20 cellular contexts compared by ENCODE assay signal in the genomic region with DNA sequence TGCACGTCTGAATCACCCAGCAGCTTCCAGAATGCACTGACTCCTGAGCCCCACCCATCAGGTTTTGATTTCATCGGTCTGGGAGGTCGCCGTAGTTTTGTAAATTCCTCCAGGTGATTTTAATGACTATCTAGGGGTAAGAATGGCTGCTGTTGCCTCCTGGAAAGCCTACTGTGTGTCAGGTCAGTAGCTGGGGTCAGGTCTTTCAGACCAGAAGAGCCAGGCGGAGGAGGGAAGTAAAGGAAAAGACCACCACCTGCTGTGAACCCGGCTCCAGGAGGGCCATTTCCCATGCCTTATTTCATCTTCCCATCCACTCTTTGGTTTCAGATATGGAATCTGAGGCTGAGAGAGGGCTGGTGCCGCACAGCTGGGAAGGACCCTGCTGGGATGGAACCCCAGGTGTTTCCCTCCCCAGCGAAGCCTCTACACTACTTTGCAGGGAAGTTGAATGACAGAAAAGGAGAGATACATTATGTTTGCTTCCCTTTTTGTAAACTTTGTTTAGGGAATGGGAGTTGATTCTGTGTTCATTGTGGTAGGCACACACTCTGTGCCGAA. TPM values are rescaled to one million over a fixed set of nuclear protein-coding genes. Genes with fewer than 3 reads are reported as not detected.
A peak's percentile ranks its signal among the peaks of the same experiment; 100 is the strongest.
DNase-seq lines count a peak whose midpoint lies in the region; ATAC-seq, FAIRE-seq and TF ChIP-seq lines count a peak whose summit lies in the region.
"Had no signal": no experiment of that assay in that cellular context is flagged by ENCODE, and none has a peak within 500 bp of the region (broad histone marks: within the 10 kb centered on the region; RNA-seq: fewer than 3 reads in every experiment).

No MANE protein-coding gene starts in this region.

- CTCF ChIA-PET in WTC11 (lab: Charles Lee) = interaction anchor here (0.5 kb wide), 1 partner anchor 240 kb away, joined by 3 read pairs; no protein-coding TSS in a partner anchor

- H3K27me3 Mint-ChIP-seq in WTC11 (ENCODE audit: low read depth) (no peaks in the 10 kb centered on the region), chondrocyte (ENCODE audit: low read depth) (peaks cover 4% of the 10 kb centered on the region)
- H3K27me3 Mint-ChIP-seq: CD8-positive, alpha-beta memory T cell had no signal

- H3K36me3 Mint-ChIP-seq in WTC11 = peaks cover 5% of the 10 kb centered on the region; the same call in 1 of the 2 replicates
- peaks cover 3% of the 10 kb centered on the region for H3K36me3 Mint-ChIP-seq in chondrocyte (ENCODE audit: low read depth)
- H3K36me3 Mint-ChIP-seq: CD4-positive, CD25-positive, alpha-beta regulatory T cell; CD8-positive, alpha-beta memory T cell had no signal

- peak; percentile 5 for DNase-seq in Jurkat, Clone E6-1 (ENCODE audit: low read depth, low spot score)
- DNase-seq in WTC11 (ENCODE audit: low spot score) (no peak), kidney tubule cell (ENCODE audit: low spot score) (peak; percentile 32), mucosa of gallbladder (ENCODE audit: low spot score) (no peak), chondrocyte (ENCODE audit: low spot score) (no peak), NCI-H524 (lab: John Stamatoyannopoulos, UW) (no peak), GM12892 (ENCODE audit: insufficient read length) (no peak)
- DNase-seq: ACHN; BE2C; C1 segment of cervical spinal cord; Caco-2; CD4-positive, CD25-positive, alpha-beta regulatory T cell; CD8-positive, alpha-beta memory T cell; H9 had no signal

- H3K4me1 Mint-ChIP-seq in WTC11 (peaks cover 15% of the 10 kb centered on the region), chondrocyte (ENCODE audit: low read depth) (peaks cover 5% of the 10 kb centered on the region)
- H3K4me1 Mint-ChIP-seq: CD4-positive, CD25-positive, alpha-beta regulatory T cell; CD8-positive, alpha-beta memory T cell had no signal

- ATAC-seq in WTC11 = no peak

- POLR2A ChIA-PET in WTC11 (lab: Charles Lee) = no interaction called here

- FAIRE-seq in GM12892 (lab: Jason Lieb, UNC) = no peak
- FAIRE-seq: A204.1, D721Med, G401.6, GM12891, GM18507, H1 had no signal

- no peak overlapping the region for H3K4me3 ChIP-seq in Jurkat, Clone E6-1 (ENCODE audit: low read length)

- peaks cover 4% of the 10 kb centered on the region for H3K9me3 Mint-ChIP-seq in WTC11
- no peaks in the 10 kb centered on the region for H3K9me3 Mint-ChIP-seq in chondrocyte (ENCODE audit: low read depth)
- H3K9me3 Mint-ChIP-seq: CD4-positive, CD25-positive, alpha-beta regulatory T cell had no signal

- no peak for TF ChIP-seq CTCF in WTC11 (IDR thresholded peaks at IDR 0.05)
- TF ChIP-seq CTCF in chondrocyte (IDR thresholded peaks at IDR 0.05) = no peak

- H3K4me3 Mint-ChIP-seq in WTC11 (no peak overlapping the region), chondrocyte (ENCODE audit: unreplicated experiment) (no peak overlapping the region)
- H3K4me3 Mint-ChIP-seq: CD8-positive, alpha-beta memory T cell; H9 had no signal

- TF ChIP-seq POLR2A in GM12892 (IDR thresholded peaks at IDR 0.05; ENCODE audit: low read depth, low read length) = no peak

- 0 out of 2 replicates have a peak overlapping the region, but pooled peaks have one; percentile 47 for H3K27ac Mint-ChIP-seq in WTC11
- H3K27ac Mint-ChIP-seq in chondrocyte (ENCODE audit: unreplicated experiment) = no peak overlapping the region
- H3K27ac Mint-ChIP-seq: CD4-positive, CD25-positive, alpha-beta regulatory T cell had no signal

TF ChIP-seq in WTC11, 78 proteins besides CTCF, POLR2A, EP300 and RAD21:
- peak; percentile 78 for TF ChIP-seq ZNF423 (CRISPR knock-in tag; IDR thresholded peaks at IDR 0.05)
- TF ChIP-seq ZNF219 (CRISPR knock-in tag; IDR thresholded peaks at IDR 0.05; ENCODE audit: borderline replicate concordance) = no peak

RNA-seq across cellular contexts. Expression of gene ADAMTS14, which starts 19.8 kb away (rescaled TPM):
- 0.22 TPM for polyA plus RNA-seq in Jurkat, Clone E6-1 (2012; ENCODE audit: insufficient read depth, insufficient read length)
- total RNA-seq in WTC11 (2021) (2.1 to 2.4 TPM (median 2.1 TPM) in 3 replicates), mucosa of gallbladder (4.3 TPM), chondrocyte (7.7 to 9.2 TPM (median 8.7 TPM) in 3 replicates)
- 0.28 TPM for polyA plus RNA-seq in GM12892 (2012; ENCODE audit: missing spikeins)
- total RNA-seq: Caco-2; CD4-positive, CD25-positive, alpha-beta regulatory T cell; CD8-positive, alpha-beta memory T cell had no signal
- polyA plus RNA-seq: CD4-positive, CD25-positive, alpha-beta regulatory T cell had no signal

Comparison
In these comparisons a context has a peak if more than half of its experiments do, and no peak if none do; other contexts are left out.
1. DNase-seq: peak in Jurkat, Clone E6-1 (single experiment) and kidney tubule cell (single experiment); none in WTC11 (single experiment), mucosa of gallbladder (single experiment), chondrocyte (single experiment), NCI-H524 (0 of 2) and GM12892 (single experiment).